9 cellular contexts compared by ENCODE assay signal in genomic region chr1:16187748-16188401, GRCh38. TPM values are rescaled to one million over a fixed set of nuclear protein-coding genes. Genes with fewer than 3 reads are reported as not detected.
A peak's percentile ranks its signal among the peaks of the same experiment; 100 is the strongest.
DNase-seq lines count a peak whose midpoint lies in the region; ATAC-seq, FAIRE-seq and TF ChIP-seq lines count a peak whose summit lies in the region.
"Had no signal": no experiment of that assay in that cellular context is flagged by ENCODE, and none has a peak within 500 bp of the region (broad histone marks: within the 10 kb centered on the region; RNA-seq: fewer than 3 reads in every experiment).

No MANE protein-coding gene starts in this region.

- no peak for TF ChIP-seq EP300 in SK-N-SH (IDR thresholded peaks at IDR 0.05; ENCODE audit: borderline replicate concordance in 1 of 2, low read depth in 1 of 2, low read length in 1 of 2)

- peak; percentile 86 for ATAC-seq in upper lobe of right lung

- peaks cover 11% of the 10 kb centered on the region for H3F3A ChIP-seq in SK-N-SH (replicated peaks; ENCODE audit: insufficient read depth)

- no peaks in the 10 kb centered on the region for H3K36me3 ChIP-seq in SK-N-SH (replicated peaks in 1 of 2; ENCODE audit: control insufficient read depth in 1 of 2, insufficient read depth in 2 of 2, low read length in 1 of 2)
- H3K36me3 ChIP-seq in parathyroid adenoma (ENCODE audit: control insufficient read depth, insufficient read depth, low read length) = no peaks in the 10 kb centered on the region
- H3K36me3 ChIP-seq in upper lobe of right lung = no peaks in the 10 kb centered on the region

- H4K20me1 ChIP-seq in SK-N-SH (ENCODE audit: insufficient read depth) = no peaks in the 10 kb centered on the region

- H3K9ac ChIP-seq in SK-N-SH = no peak overlapping the region
- no peak overlapping the region for H3K9ac ChIP-seq in parathyroid adenoma

- H3K4me2 ChIP-seq in SK-N-SH (no peak overlapping the region), parathyroid adenoma (ENCODE audit: low read length) (no peak overlapping the region)

- no peak for FAIRE-seq in frontal cortex (lab: Jason Lieb, UNC)

- H3K27me3 ChIP-seq in SK-N-SH (ENCODE audit: insufficient read depth) (no peaks in the 10 kb centered on the region), parathyroid adenoma (ENCODE audit: control insufficient read depth, insufficient read depth, low read length) (no peaks in the 10 kb centered on the region), upper lobe of right lung (no peaks in the 10 kb centered on the region)

- peak; percentile 99 for TF ChIP-seq RAD21 in SK-N-SH (IDR thresholded peaks at IDR 0.05; ENCODE audit: low read length)

- no peak overlapping the region for H3K4me3 ChIP-seq in Jurkat, Clone E6-1 (ENCODE audit: low read length)
- H3K4me3 ChIP-seq in SK-N-SH (ENCODE audit: low read depth in 2 of 2, low read length in 1 of 2) = peak overlapping the region in 1 of 2 experiments; percentile 7; a peak in 1 of 4 replicates
- no peak overlapping the region for H3K4me3 ChIP-seq in parathyroid adenoma (ENCODE audit: low read depth, low read length)
- no peak overlapping the region for H3K4me3 ChIP-seq in upper lobe of right lung

- H2AFZ ChIP-seq in SK-N-SH (ENCODE audit: low read depth) (no peak overlapping the region), parathyroid adenoma (no peak overlapping the region)

- intact Hi-C loops in upper lobe of right lung (cut with DNase I) = loop anchor here (2.0 kb wide), 1 partner anchor 107 kb away; no protein-coding TSS in a partner anchor

- DNase-seq in DMS153 (lab: John Stamatoyannopoulos, UW) = peak; percentile 18
- peak; percentile 37 for DNase-seq in Jurkat, Clone E6-1 (ENCODE audit: low read depth, low spot score)
- peak; percentile 86 for DNase-seq in SK-N-SH
- DNase-seq in activated naive CD4-positive, alpha-beta T cell (lab: John Stamatoyannopoulos, UW) = peak; percentile 48 to 77 (median 68)
- DNase-seq in frontal cortex (ENCODE audit: low spot score in 2 of 2) = peak; percentile 49 to 83
- peak; percentile 87 for DNase-seq in upper lobe of right lung
- no peak for DNase-seq in HuH-7.5 (ENCODE audit: low spot score)

- H3K27ac ChIP-seq in SK-N-SH (ENCODE audit: low read depth in 2 of 2, low read length in 1 of 2) = no peak overlapping the region
- no peak overlapping the region for H3K27ac ChIP-seq in parathyroid adenoma
- no peak overlapping the region for H3K27ac ChIP-seq in upper lobe of right lung

- TF ChIP-seq CTCF in SK-N-SH (IDR thresholded peaks at IDR 0.05) (peak; percentile 98), parathyroid adenoma (IDR thresholded peaks at IDR 0.05) (peak; percentile 93), upper lobe of right lung (IDR thresholded peaks at IDR 0.05) (peak; percentile 93)

- H3K9me2 ChIP-seq in SK-N-SH = no peaks in the 10 kb centered on the region

- H3K79me2 ChIP-seq in SK-N-SH (ENCODE audit: insufficient read depth) (no peaks in the 10 kb centered on the region), parathyroid adenoma (no peaks in the 10 kb centered on the region)

- CTCF ChIA-PET in SK-N-SH (lab: Yijun Ruan, JAX) = interaction anchor here (0.6 to 15.3 kb wide), 23 partner anchors 10 to 176 kb away, joined by 3 to 513 read pairs (median 4); partner anchors contain the start of gene FAM131C

- no peaks in the 10 kb centered on the region for H3K9me3 ChIP-seq in SK-N-SH
- H3K9me3 ChIP-seq in parathyroid adenoma (ENCODE audit: control insufficient read depth, low read length) = no peaks in the 10 kb centered on the region
- H3K9me3 ChIP-seq in upper lobe of right lung = no peaks in the 10 kb centered on the region

- WGBS in SK-N-SH (ENCODE audit: low lambda C conversion rate) = 23% methylated on average over 11 of the region's 15 CpGs

- POLR2A ChIA-PET in SK-N-SH (lab: Yijun Ruan, JAX) = interaction anchor here (2.2 kb wide), 1 partner anchor 109 kb away, joined by 12 read pairs; no protein-coding TSS in a partner anchor

- H3K4me1 ChIP-seq in SK-N-SH (ENCODE audit: control insufficient read depth in 1 of 2, insufficient read depth in 2 of 2, low read depth in 1 of 2, low read length in 1 of 2) = peaks cover 0 to 26% of the 10 kb centered on the region in 2 experiments; a peak in 2 of 4 replicates
- H3K4me1 ChIP-seq in parathyroid adenoma = peaks cover 5% of the 10 kb centered on the region
- H3K4me1 ChIP-seq in upper lobe of right lung = peaks cover 10% of the 10 kb centered on the region

TF ChIP-seq in SK-N-SH, 30 proteins besides CTCF, POLR2A, EP300 and RAD21:
- TF ChIP-seq MAX (IDR thresholded peaks at IDR 0.05; ENCODE audit: low read depth) (peak; percentile 64), FOSL2 (IDR thresholded peaks at IDR 0.05; ENCODE audit: borderline replicate concordance, low read depth) (peak; percentile 54; the same call in 1 of the 2 replicates), NFIC (IDR thresholded peaks at IDR 0.05; ENCODE audit: borderline replicate concordance) (peak; percentile 36; the same call in 1 of the 2 replicates), SMC3 (IDR thresholded peaks at IDR 0.05; ENCODE audit: low read depth, low read length) (peak; percentile 100), FOXM1 (IDR thresholded peaks at IDR 0.05; ENCODE audit: low read depth) (no peak), TCF12 (IDR thresholded peaks at IDR 0.05) (peak; percentile 10; the same call in 1 of the 2 replicates), USF2 (IDR thresholded peaks at IDR 0.05; ENCODE audit: borderline replicate concordance, low read depth, low read length) (no peak), RFX5 (IDR thresholded peaks at IDR 0.05; ENCODE audit: low read length) (no peak), NRF1 (IDR thresholded peaks at IDR 0.05; ENCODE audit: low read depth, low read length) (peak; percentile 37; the same call in 1 of the 2 replicates), YY1 (IDR thresholded peaks at IDR 0.05; ENCODE audit: low read depth) (no peak), TEAD4 (IDR thresholded peaks at IDR 0.05; ENCODE audit: borderline replicate concordance, insufficient read depth) (peak; percentile 65; the same call in 1 of the 2 replicates), RCOR1 (IDR thresholded peaks at IDR 0.05; ENCODE audit: low read length) (peak; percentile 56; the same call in 1 of the 2 replicates), MXI1 (IDR thresholded peaks at IDR 0.05; ENCODE audit: low read depth, low read length) (no peak)
TF ChIP-seq in SK-N-SH: peak in this region for 8.

RNA-seq across cellular contexts. Expression of gene ARHGEF19, which starts 24.6 kb away (rescaled TPM):
- 20.7 TPM for polyA plus RNA-seq in Jurkat, Clone E6-1 (2012; ENCODE audit: insufficient read depth, insufficient read length)
- 11.5 and 11.8 TPM in 2 replicates for polyA plus RNA-seq in SK-N-SH (2012; rRNA removed)
- 3.7 and 6.1 TPM in 2 replicates for polyA plus RNA-seq in SK-N-SH (2012; cell fraction: cytosol; rRNA removed)
- polyA plus RNA-seq in SK-N-SH (2012; cell fraction: nucleus; rRNA removed) = 29.3 and 39.8 TPM in 2 replicates
- 1.2 TPM for total RNA-seq in frontal cortex
- 11.9 TPM for total RNA-seq in upper lobe of right lung

RNA-seq across cellular contexts. Expression of gene EPHA2, which starts 32.0 kb away (rescaled TPM):
- polyA plus RNA-seq in Jurkat, Clone E6-1 (2012; ENCODE audit: insufficient read depth, insufficient read length) = not detected
- 82.2 and 126 TPM in 2 replicates for polyA plus RNA-seq in SK-N-SH (2012; rRNA removed)
- polyA plus RNA-seq in SK-N-SH (2012; cell fraction: cytosol; rRNA removed) = 47.2 and 71.1 TPM in 2 replicates
- polyA plus RNA-seq in SK-N-SH (2012; cell fraction: nucleus; rRNA removed) = 164 and 170 TPM in 2 replicates
- 1.2 TPM for total RNA-seq in frontal cortex
- 44.8 TPM for total RNA-seq in upper lobe of right lung
- total RNA-seq: activated CD8-positive, alpha-beta memory T cell treated with anti-CD3 and anti-CD28 coated beads for 36 hours had no signal

RNA-seq across cellular contexts. Expression of gene CPLANE2, which starts 49.1 kb away (rescaled TPM):
- 5.6 TPM for polyA plus RNA-seq in Jurkat, Clone E6-1 (2012; ENCODE audit: insufficient read depth, insufficient read length)
- polyA plus RNA-seq in SK-N-SH (2012; rRNA removed) = 6.5 and 8.6 TPM in 2 replicates
- 2.9 and 5.8 TPM in 2 replicates for polyA plus RNA-seq in SK-N-SH (2012; cell fraction: cytosol; rRNA removed)
- 11.7 and 12.6 TPM in 2 replicates for polyA plus RNA-seq in SK-N-SH (2012; cell fraction: nucleus; rRNA removed)
- 16.7 TPM for total RNA-seq in frontal cortex
- 11.7 TPM for total RNA-seq in upper lobe of right lung

Comparison
In these comparisons a context has a peak if more than half of its experiments do, and no peak if none do; other contexts are left out.
1. RNA of gene EPHA2, which starts 32.0 kb away (total RNA-seq): 44.8 TPM in upper lobe of right lung (single experiment); 1.2 TPM in frontal cortex (single experiment); every median in the first group is over 10 times any median in the second.
2. Peak in every context shown above with its lines, with median percentiles within 50 percentile points of each other: CTCF ChIP-seq.